ENCODE assay signal across 8 cellular contexts in genomic region chr3:159964166-159964973, GRCh38. TPM values are rescaled to one million over a fixed set of nuclear protein-coding genes. Genes with fewer than 3 reads are reported as not detected.
A peak's percentile ranks its signal among the peaks of the same experiment; 100 is the strongest.
DNase-seq lines count a peak whose midpoint lies in the region; ATAC-seq and TF ChIP-seq lines count a peak whose summit lies in the region.

No MANE protein-coding gene starts in this region.

- H3K9me3 ChIP-seq in heart right ventricle (no peaks in the 10 kb centered on the region), stomach (no peaks in the 10 kb centered on the region)

- WGBS in heart right ventricle, 2 donors, result 84 to 87% methylated on average over 7 of the region's 7 CpGs
- WGBS in stomach, 5 donors, result 68 to 76% (median 73%) methylated on average over 7 of the region's 7 CpGs

- H3K27ac ChIP-seq in heart right ventricle (no peak overlapping the region), stomach (no peak overlapping the region)

- H3K27me3 ChIP-seq in heart right ventricle (no peaks in the 10 kb centered on the region), stomach (no peaks in the 10 kb centered on the region)

- TF ChIP-seq POLR2A in stomach (IDR thresholded peaks at IDR 0.05), result no peak

- intact Hi-C loops in heart right ventricle (cut with DNase I), result no loop called here
- intact Hi-C loops in stomach (cut with DNase I; ENCODE audit: low total_unique reads), result no loop called here

- no peaks in the 10 kb centered on the region for H3K36me3 ChIP-seq in heart right ventricle
- no peaks in the 10 kb centered on the region for H3K36me3 ChIP-seq in stomach

- H3K4me3 ChIP-seq in heart right ventricle (no peak overlapping the region), stomach (no peak overlapping the region)

- TF ChIP-seq CTCF in heart right ventricle (IDR thresholded peaks at IDR 0.05), result no peak
- no peak for TF ChIP-seq CTCF in stomach (IDR thresholded peaks at IDR 0.05)

- no peak for TF ChIP-seq EP300 in stomach (IDR thresholded peaks at IDR 0.05)

- peak; percentile 99 for ATAC-seq in GM18498 (IDR thresholded peaks at IDR 0.05; ENCODE audit: unreplicated experiment)
- ATAC-seq in GM21723 (IDR thresholded peaks at IDR 0.05; ENCODE audit: unreplicated experiment), result peak; percentile 100
- no peak for ATAC-seq in heart right ventricle

- H3K4me1 ChIP-seq in heart right ventricle, result no peaks in the 10 kb centered on the region
- H3K4me1 ChIP-seq in stomach, result no peaks in the 10 kb centered on the region

- DNase-seq in HT1080 (ENCODE audit: low read depth), result peak; percentile 84
- DNase-seq in hepatic stellate cell (ENCODE audit: low spot score), result peak; percentile 63
- DNase-seq in heart right ventricle, result no peak
- DNase-seq in SKM-1 treated with dmso at 0.1 percent for 144 hours (lab: John Stamatoyannopoulos, UW; ENCODE audit: unreplicated experiment), result no peak
- no peak for DNase-seq in stomach
- no peak for DNase-seq in NCI-H2227 treated with DMSO at 0.1 percent for 48 hours (lab: John Stamatoyannopoulos, UW)

RNA-seq across cellular contexts. Expression of gene IL12A, which starts 24.3 kb away (rescaled TPM):
- total RNA-seq in HT1080 (2014; rRNA removed; shearing (Covaris generic)), result 18.8 and 27.1 TPM in 2 replicates
- polyA plus RNA-seq in HT1080 (2015; cell fraction: cytosol; rRNA removed), result 6.1 and 11.2 TPM in 2 replicates
- polyA plus RNA-seq in HT1080 (2015; cell fraction: nucleus; rRNA removed), result 7.7 and 10.7 TPM in 2 replicates
- total RNA-seq in heart right ventricle (1 to 10 TPM in 5 of 10 donors, under 1 TPM in 5; 0.53 to 2.3 (median 1.1) TPM), stomach (10 to 100 TPM in 1 of 5 donors, 1 to 10 TPM in 1, not detected in 3; 1.7 to 35.9 TPM)
- polyA plus RNA-seq in heart right ventricle (under 1 TPM in 1 of 2 donors, not detected in 1; 0.65 TPM), stomach (1 to 10 TPM in 1 of 3 donors, under 1 TPM in 1, not detected in 1; 0.25 to 2.5 TPM)

Comparison
In these comparisons a context has a peak if more than half of its experiments do, and no peak if none do; other contexts are left out.
1. ATAC-seq: peak in GM18498 (single experiment) and GM21723 (single experiment); none in heart right ventricle (0 of 8).
2. DNase-seq: peak in HT1080 (single experiment) and hepatic stellate cell (single experiment); none in heart right ventricle (0 of 2), SKM-1 treated with dmso at 0.1 percent for 144 hours (single experiment), stomach (single experiment) and NCI-H2227 treated with DMSO at 0.1 percent for 48 hours (single experiment).